In genomic region chr4:180485407-180485806, GRCh38 we compare ENCODE assay signal across 36 cellular contexts.
"Had no signal": no experiment of that assay in that cellular context is flagged by ENCODE, and none has a peak within 500 bp of the region (broad histone marks: within the 10 kb centered on the region; RNA-seq: fewer than 3 reads in every experiment).

No MANE protein-coding gene starts in this region.

- DNase-seq: Karpas-422, Kasumi-1, KG1, MG63, MM.1S, MV-4-11, NCI-H1048, NCI-H1092, NCI-H1092 treated with DMSO at 0.1 percent for 48 hours, NCI-H1105, NCI-H1105 treated with DMSO at 0.1 percent for 48 hours, NCI-H1417, NCI-H1417 treated with DMSO at 0.1 percent for 48 hours, NCI-H1436, NCI-H1436 treated with DMSO at 0.1 percent for 48 hours, NCI-H146, NCI-H1694, NCI-H1694 treated with DMSO at 0.1 percent for 48 hours, NCI-H187, NCI-H187 treated with DMSO at 0.1 percent for 48 hours, NCI-H1930, NCI-H2029, NCI-H2029 treated with DMSO at 0.1 percent for 48 hours, NCI-H2081, NCI-H2081 treated with DMSO at 0.1 percent for 48 hours, NCI-H2107, NCI-H2171, NCI-H2171 treated with DMSO at 0.1 percent for 48 hours, NCI-H2227 treated with DMSO at 0.1 percent for 48 hours, NCI-H226, NCI-H345, NCI-H446, NCI-H446 treated with DMSO at 0.1 percent for 48 hours, NCI-H510A, NCI-H510A treated with DMSO at 0.1 percent for 48 hours had no signal

- H3K36me3 ChIP-seq: MG63 had no signal

- H3K27me3 ChIP-seq: MG63 had no signal

- H3K4me3 ChIP-seq: MG63 had no signal

- H3K9me3 ChIP-seq: MG63 had no signal

- H3K9ac ChIP-seq: KMS-11 had no signal
